38 cellular contexts compared by ENCODE assay signal in genomic region chr16:55908641-55909040, GRCh38. TPM values are rescaled to one million over a fixed set of nuclear protein-coding genes. Genes with fewer than 3 reads are reported as not detected.
A peak's percentile ranks its signal among the peaks of the same experiment; 100 is the strongest.
DNase-seq lines count a peak whose midpoint lies in the region; TF ChIP-seq lines count a peak whose summit lies in the region.
"Had no signal": no experiment of that assay in that cellular context is flagged by ENCODE, and none has a peak within 500 bp of the region (broad histone marks: within the 10 kb centered on the region; RNA-seq: fewer than 3 reads in every experiment).

No MANE protein-coding gene starts in this region.

- H3K9me3 Mint-ChIP-seq in osteocyte (ENCODE audit: unreplicated experiment) (peaks cover 13% of the 10 kb centered on the region), nephron progenitor cell (peaks cover 18% of the 10 kb centered on the region)
- peaks cover 13% of the 10 kb centered on the region for H3K9me3 Mint-ChIP-seq in activated CD4-positive, alpha-beta memory T cell treated with anti-CD3 and anti-CD28 coated beads for 36 hours

- POLR2A ChIA-PET in activated CD4-positive, alpha-beta memory T cell treated with anti-CD3 and anti-CD28 coated beads for 36 hours (lab: Charles Lee) = no interaction called here

- 80% methylated on average over 4 of the region's 4 CpGs for WGBS in esophagus muscularis mucosa

- TF ChIP-seq EP300 in esophagus muscularis mucosa (IDR thresholded peaks at IDR 0.05) = no peak

- H3K4me1 Mint-ChIP-seq in osteocyte (ENCODE audit: unreplicated experiment) (no peaks in the 10 kb centered on the region), nephron progenitor cell (no peaks in the 10 kb centered on the region)
- H3K4me1 Mint-ChIP-seq in activated CD4-positive, alpha-beta memory T cell treated with anti-CD3 and anti-CD28 coated beads for 36 hours (ENCODE audit: low read depth) = no peaks in the 10 kb centered on the region
- H3K4me1 Mint-ChIP-seq: B cell; CD14-positive monocyte; CD4-positive, alpha-beta memory T cell; CD4-positive, CD25-positive, alpha-beta regulatory T cell; CD8-positive, alpha-beta memory T cell had no signal

- H3K27me3 Mint-ChIP-seq in osteocyte (ENCODE audit: unreplicated experiment) = no peaks in the 10 kb centered on the region
- H3K27me3 Mint-ChIP-seq in activated CD4-positive, alpha-beta memory T cell treated with anti-CD3 and anti-CD28 coated beads for 36 hours = peaks cover 11% of the 10 kb centered on the region
- H3K27me3 Mint-ChIP-seq in nephron progenitor cell (ENCODE audit: low read depth, poor library complexity) = peaks cover 10% of the 10 kb centered on the region
- H3K27me3 Mint-ChIP-seq: CD4-positive, CD25-positive, alpha-beta regulatory T cell had no signal

- intact Hi-C loops in esophagus muscularis mucosa (cut with DNase I) (no loop called here), vagina (cut with DNase I) (no loop called here)
- intact Hi-C loops in activated CD4-positive, alpha-beta memory T cell treated with anti-CD3 and anti-CD28 coated beads for 36 hours (cut with micrococcal nuclease) = no loop called here

- no peaks in the 10 kb centered on the region for H3K36me3 ChIP-seq in esophagus muscularis mucosa
- no peaks in the 10 kb centered on the region for H3K36me3 ChIP-seq in vagina
- H3K36me3 ChIP-seq: BE2C; BLaER1; BLaER1 treated with 17β-estradiol and CSF1 and Interleukin-3, amounts not matched to agents 10 nM and 100 nM had no signal

- H3K4me3 ChIP-seq in esophagus muscularis mucosa (no peak overlapping the region), vagina (no peak overlapping the region)
- H3K4me3 ChIP-seq: A549; BLaER1; BLaER1 treated with 17β-estradiol and CSF1 and Interleukin-3, amounts not matched to agents 10 nM and 100 nM had no signal

- H3K27ac ChIP-seq in esophagus muscularis mucosa (replicated peaks in 1 of 4) (no peak overlapping the region), vagina (no peak overlapping the region)
- H3K27ac ChIP-seq: 22Rv1; A549; BLaER1; BLaER1 treated with 17β-estradiol and CSF1 and Interleukin-3, amounts not matched to agents 10 nM and 100 nM; C4-2B had no signal

- H3K4me1 ChIP-seq in esophagus muscularis mucosa (no peaks in the 10 kb centered on the region), vagina (peaks cover 10% of the 10 kb centered on the region)
- H3K4me1 ChIP-seq: A549, BE2C, Caco-2 had no signal

- H3K9me3 ChIP-seq in esophagus muscularis mucosa (peaks cover 0 to 11% (median 9%) of the 10 kb centered on the region in 4 donors), vagina (no peaks in the 10 kb centered on the region)
- H3K9me3 ChIP-seq: A549, BE2C had no signal

- no peak for TF ChIP-seq POLR2A in esophagus muscularis mucosa (IDR thresholded peaks at IDR 0.05; ENCODE audit: low read depth)
- TF ChIP-seq POLR2A in vagina (IDR thresholded peaks at IDR 0.05) = no peak

- H3K27ac Mint-ChIP-seq in osteocyte (ENCODE audit: unreplicated experiment) (no peak overlapping the region), nephron progenitor cell (no peak overlapping the region)
- H3K27ac Mint-ChIP-seq in activated CD4-positive, alpha-beta memory T cell treated with anti-CD3 and anti-CD28 coated beads for 36 hours = no peak overlapping the region
- H3K27ac Mint-ChIP-seq: B cell; CD14-positive monocyte; CD4-positive, alpha-beta memory T cell; CD4-positive, alpha-beta T cell; CD4-positive, CD25-positive, alpha-beta regulatory T cell; CD8-positive, alpha-beta T cell had no signal

- CTCF ChIA-PET in activated CD4-positive, alpha-beta memory T cell treated with anti-CD3 and anti-CD28 coated beads for 36 hours (lab: Charles Lee) = no interaction called here

- H3K27me3 ChIP-seq in esophagus muscularis mucosa (peaks cover 0 to 29% (median 0%) of the 10 kb centered on the region in 4 donors), vagina (no peaks in the 10 kb centered on the region)
- H3K27me3 ChIP-seq: BLaER1; BLaER1 treated with 17β-estradiol and CSF1 and Interleukin-3, amounts not matched to agents 10 nM and 100 nM had no signal

- H3K36me3 Mint-ChIP-seq in osteocyte (ENCODE audit: unreplicated experiment) (no peaks in the 10 kb centered on the region), nephron progenitor cell (ENCODE audit: low read depth) (no peaks in the 10 kb centered on the region)
- H3K36me3 Mint-ChIP-seq in activated CD4-positive, alpha-beta memory T cell treated with anti-CD3 and anti-CD28 coated beads for 36 hours = no peaks in the 10 kb centered on the region
- H3K36me3 Mint-ChIP-seq: CD14-positive monocyte; CD4-positive, alpha-beta memory T cell; CD4-positive, CD25-positive, alpha-beta regulatory T cell; CD8-positive, alpha-beta T cell had no signal

- H3K4me3 Mint-ChIP-seq in osteocyte (ENCODE audit: unreplicated experiment) (no peak overlapping the region), nephron progenitor cell (no peak overlapping the region)
- H3K4me3 Mint-ChIP-seq in activated CD4-positive, alpha-beta memory T cell treated with anti-CD3 and anti-CD28 coated beads for 36 hours = no peak overlapping the region
- H3K4me3 Mint-ChIP-seq: B cell; CD14-positive monocyte; CD4-positive, alpha-beta memory T cell; CD4-positive, alpha-beta T cell; CD4-positive, CD25-positive, alpha-beta regulatory T cell; CD8-positive, alpha-beta memory T cell; CD8-positive, alpha-beta T cell had no signal

- TF ChIP-seq CTCF in esophagus muscularis mucosa (IDR thresholded peaks at IDR 0.05) (no peak), osteocyte (IDR thresholded peaks at IDR 0.05) (no peak), vagina (IDR thresholded peaks at IDR 0.05) (no peak), nephron progenitor cell (IDR thresholded peaks at IDR 0.05) (no peak)

- DNase-seq in D341Med (ENCODE audit: low spot score) = peak; percentile 0
- DNase-seq in esophagus muscularis mucosa (ENCODE audit: extremely low spot score) = peak; percentile 47
- DNase-seq in osteocyte (ENCODE audit: extremely low spot score, unreplicated experiment) = peak; percentile 72
- DNase-seq in vagina (ENCODE audit: extremely low spot score in 2 of 2) = peak; percentile 56 to 88
- no peak for DNase-seq in EL
- DNase-seq in NCI-H1417 treated with DMSO at 0.1 percent for 48 hours (lab: John Stamatoyannopoulos, UW) = no peak
- DNase-seq in activated CD4-positive, alpha-beta memory T cell treated with anti-CD3 and anti-CD28 coated beads for 36 hours = no peak
- DNase-seq in nephron progenitor cell = no peak
- DNase-seq: 8988T; ACHN; AML-193; BE2C; C1 segment of cervical spinal cord; Caco-2; Calu3; CD4-positive, alpha-beta memory T cell; CD4-positive, alpha-beta T cell; CD4-positive, CD25-positive, alpha-beta regulatory T cell; CD8-positive, alpha-beta memory T cell; CD8-positive, alpha-beta T cell; COR-L47; DMS 273 treated with DMSO at 0.1 percent for 48 hours; DMS153; DMS53; DMS79; DMS79 treated with DMSO at 0.1 percent for 48 hours; DND-41 had no signal

RNA-seq across cellular contexts. Expression of gene CES5A, which starts 33.5 kb away (rescaled TPM):
- total RNA-seq in esophagus muscularis mucosa = not detected
- total RNA-seq in osteocyte = not detected in 2 replicates
- total RNA-seq in vagina = not detected
- total RNA-seq in activated CD4-positive, alpha-beta memory T cell treated with anti-CD3 and anti-CD28 coated beads for 36 hours = not detected
- total RNA-seq: A172; A673; B cell; Caco-2; Calu3; CD4-positive, alpha-beta memory T cell; CD4-positive, alpha-beta T cell; CD4-positive, CD25-positive, alpha-beta regulatory T cell; CD8-positive, alpha-beta memory T cell; CD8-positive, alpha-beta T cell; Daoy; G401 had no signal

Comparison
In these comparisons a context has a peak if more than half of its experiments do, and no peak if none do; other contexts are left out.
1. DNase-seq: peak in D341Med (single experiment), esophagus muscularis mucosa (single experiment), osteocyte (single experiment) and vagina (2 of 2); none in EL (single experiment), NCI-H1417 treated with DMSO at 0.1 percent for 48 hours (single experiment), activated CD4-positive, alpha-beta memory T cell treated with anti-CD3 and anti-CD28 coated beads for 36 hours (single experiment) and nephron progenitor cell (single experiment).